In the genomic region with DNA sequence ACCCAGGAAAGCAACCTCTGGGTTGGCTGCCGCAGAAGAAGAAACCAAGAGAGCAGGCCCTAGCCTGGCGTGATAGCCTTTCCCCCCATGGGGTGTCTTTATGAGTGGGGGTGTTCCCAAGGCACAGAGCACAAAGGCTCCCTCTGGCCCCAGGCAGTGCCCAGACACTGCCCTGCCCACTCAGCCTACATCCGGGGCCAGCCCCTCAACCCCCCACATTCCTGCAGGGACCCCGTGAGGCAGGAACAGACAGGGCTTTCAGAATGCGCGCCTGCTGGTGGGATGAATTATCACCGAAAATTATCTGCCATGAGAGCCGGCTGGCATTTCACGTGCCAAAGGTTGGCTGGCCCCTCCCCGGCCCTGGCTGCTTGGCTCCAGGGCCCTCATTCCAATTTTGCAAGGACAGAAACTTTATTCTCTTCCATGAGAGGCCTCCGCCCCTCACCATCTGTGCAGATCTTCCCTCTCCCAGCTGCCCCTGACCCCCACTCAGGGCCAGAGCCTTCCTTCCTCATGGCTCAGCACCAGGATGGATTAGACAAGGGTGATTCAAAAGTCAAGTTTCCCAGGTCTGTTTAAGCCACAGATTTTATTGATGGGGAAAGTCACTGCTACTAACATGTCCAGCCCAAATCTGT, we compare ENCODE assay signal across 24 cellular contexts. TPM values are rescaled to one million over a fixed set of nuclear protein-coding genes. Genes with fewer than 3 reads are reported as not detected.
DNase-seq lines count a peak whose midpoint lies in the region; ATAC-seq and TF ChIP-seq lines count a peak whose summit lies in the region.
"Had no signal": no experiment of that assay in that cellular context is flagged by ENCODE, and none has a peak within 500 bp of the region (broad histone marks: within the 10 kb centered on the region; RNA-seq: fewer than 3 reads in every experiment).

No MANE protein-coding gene starts in this region.

- no peak overlapping the region for H2AFZ ChIP-seq in osteoblast (ENCODE audit: low read length)

- H3K4me1 ChIP-seq in SJCRH30, result peaks cover 46% of the 10 kb centered on the region
- peaks cover 9% of the 10 kb centered on the region for H3K4me1 ChIP-seq in osteoblast (ENCODE audit: insufficient read depth, low read length)
- H3K4me1 ChIP-seq: upper lobe of right lung had no signal

- H3K36me3 ChIP-seq in SJCRH30 (no peaks in the 10 kb centered on the region), osteoblast (ENCODE audit: insufficient read depth, low read length) (no peaks in the 10 kb centered on the region)
- H3K36me3 ChIP-seq: right lobe of liver, upper lobe of right lung had no signal

- peaks cover 3% of the 10 kb centered on the region for H3K9me3 Mint-ChIP-seq in mesothelial cell of epicardium
- H3K9me3 Mint-ChIP-seq: activated T-helper 1 cell treated with anti-CD3 and anti-CD28 coated beads, Interleukin-12 subunit alpha, Interleukin-12 subunit beta, Interleukin-2, Interleukin-4 antibody, amounts not matched to agents 30 ng/mL and 10 ng/mL and 1 ng/mL, durations not matched to agents 14 hours and 24 hours and 36 hours; dendritic cell treated with granulocyte-macrophage colony-stimulating factor and Interleukin-4, amounts not matched to agents 40 ng/mL and 50 ng/mL, for 4 days; stimulated activated naive CD8-positive, alpha-beta T cell treated with anti-CD3 and anti-CD28 coated beads, Interleukin-15, amount 100 ng/mL, for 72 hours had no signal

- H3K27me3 ChIP-seq in SJCRH30 (no peaks in the 10 kb centered on the region), osteoblast (ENCODE audit: insufficient read depth, low read length) (no peaks in the 10 kb centered on the region)
- H3K27me3 ChIP-seq: right lobe of liver, upper lobe of right lung had no signal

- H3K4me3 ChIP-seq in SJCRH30, result no peak overlapping the region
- H3K4me3 ChIP-seq in osteoblast (ENCODE audit: insufficient read depth, low read length), result no peak overlapping the region
- H3K4me3 ChIP-seq: mucosa of descending colon, right lobe of liver, upper lobe of right lung had no signal

- no peak overlapping the region for H3K4me2 ChIP-seq in osteoblast (ENCODE audit: insufficient read depth, low read length)

- DNase-seq in GM03348 (ENCODE audit: low spot score) (peak; percentile 3), SJCRH30 (peak; percentile 80 to 82), mesothelial cell of epicardium (ENCODE audit: low spot score in 2 of 2, unreplicated experiment in 2 of 2) (no peak), osteoblast (ENCODE audit: insufficient read length, low spot score, missing footprints) (no peak)
- DNase-seq: activated CD8-positive, alpha-beta memory T cell treated with anti-CD3 and anti-CD28 coated beads for 24 hours; C1 segment of cervical spinal cord; KBM-7; NCI-H2029 treated with DMSO at 0.1 percent for 48 hours; NCI-H510A; SIG-M5; stimulated activated CD4-positive, alpha-beta T cell treated with anti-CD3 and anti-CD28 coated beads, Interleukin-2, amount 100 ng/mL, for 24 hours; stimulated activated naive CD8-positive, alpha-beta T cell treated with anti-CD3 and anti-CD28 coated beads, Interleukin-15, amount 100 ng/mL, for 72 hours; upper lobe of right lung had no signal

- no peaks in the 10 kb centered on the region for H4K20me1 ChIP-seq in osteoblast (ENCODE audit: insufficient read depth, low read length)

- H3K9me3 ChIP-seq in SJCRH30 (replicated peaks) (no peaks in the 10 kb centered on the region), osteoblast (ENCODE audit: low read depth, low read length) (no peaks in the 10 kb centered on the region)
- H3K9me3 ChIP-seq: mucosa of descending colon, right lobe of liver, upper lobe of right lung had no signal

- H3K4me1 Mint-ChIP-seq in mesothelial cell of epicardium, result peaks cover 23% of the 10 kb centered on the region

- TF ChIP-seq CTCF in mesothelial cell of epicardium (IDR thresholded peaks at IDR 0.05; ENCODE audit: unreplicated experiment) (no peak), osteoblast (IDR thresholded peaks at IDR 0.05; ENCODE audit: extremely low read depth, low read depth, low read length) (no peak)

- H3K27ac Mint-ChIP-seq in mesothelial cell of epicardium, result peak overlapping the region; percentile 72
- H3K27ac Mint-ChIP-seq: activated T-helper 1 cell treated with anti-CD3 and anti-CD28 coated beads, Interleukin-12 subunit alpha, Interleukin-12 subunit beta, Interleukin-2, Interleukin-4 antibody, amounts not matched to agents 30 ng/mL and 10 ng/mL and 1 ng/mL, durations not matched to agents 14 hours and 24 hours and 36 hours; dendritic cell treated with granulocyte-macrophage colony-stimulating factor and Interleukin-4, amounts not matched to agents 40 ng/mL and 50 ng/mL, for 4 days; stimulated activated naive CD8-positive, alpha-beta T cell treated with anti-CD3 and anti-CD28 coated beads, Interleukin-15, amount 100 ng/mL, for 72 hours had no signal

- no peaks in the 10 kb centered on the region for H3K27me3 Mint-ChIP-seq in mesothelial cell of epicardium (ENCODE audit: low read depth)

- H3K79me2 ChIP-seq in osteoblast (ENCODE audit: insufficient read depth, low read length), result no peaks in the 10 kb centered on the region

- H3K4me3 Mint-ChIP-seq in mesothelial cell of epicardium, result no peak overlapping the region
- H3K4me3 Mint-ChIP-seq: activated T-helper 1 cell treated with anti-CD3 and anti-CD28 coated beads, Interleukin-12 subunit alpha, Interleukin-12 subunit beta, Interleukin-2, Interleukin-4 antibody, amounts not matched to agents 30 ng/mL and 10 ng/mL and 1 ng/mL, durations not matched to agents 14 hours and 24 hours and 36 hours; dendritic cell treated with granulocyte-macrophage colony-stimulating factor and Interleukin-4, amounts not matched to agents 40 ng/mL and 50 ng/mL, for 4 days; stimulated activated naive CD8-positive, alpha-beta T cell treated with anti-CD3 and anti-CD28 coated beads, Interleukin-15, amount 100 ng/mL, for 72 hours had no signal

- peak overlapping the region; percentile 66 for H3K27ac ChIP-seq in SJCRH30
- no peak overlapping the region for H3K27ac ChIP-seq in osteoblast (ENCODE audit: low read depth, low read length)
- H3K27ac ChIP-seq: epithelial cell of prostate, right lobe of liver, upper lobe of right lung had no signal

- H3K36me3 Mint-ChIP-seq in mesothelial cell of epicardium, result no peaks in the 10 kb centered on the region

- ATAC-seq in HG03175 (IDR thresholded peaks at IDR 0.05; ENCODE audit: unreplicated experiment), result no peak
- ATAC-seq in HG02623 (IDR thresholded peaks at IDR 0.05; ENCODE audit: unreplicated experiment), result no peak
- ATAC-seq: left lobe of liver; mucosa of descending colon; right lobe of liver; stimulated activated naive CD8-positive, alpha-beta T cell treated with anti-CD3 and anti-CD28 coated beads, Interleukin-15, amount 100 ng/mL, for 72 hours; upper lobe of right lung had no signal

RNA-seq across cellular contexts. Expression of a gene that starts 32.5 kb away (rescaled TPM):
- total RNA-seq in SJCRH30 (2014; rRNA removed; shearing (Covaris generic)), result not detected in 2 replicates
- total RNA-seq in mesothelial cell of epicardium, result not detected in 3 replicates
- total RNA-seq in osteoblast, result not detected in 2 replicates
- total RNA-seq: activated T-helper 1 cell treated with anti-CD3 and anti-CD28 coated beads, Interleukin-12 subunit alpha, Interleukin-12 subunit beta, Interleukin-2, Interleukin-4 antibody, amounts not matched to agents 30 ng/mL and 10 ng/mL and 1 ng/mL, durations not matched to agents 14 hours and 24 hours and 36 hours; left lobe of liver; mucosa of descending colon; OCI-LY7; osteocyte; right lobe of liver; T-helper 2 cell treated with Interferon-gamma antibody and Interleukin-4, amounts not matched to agents 100 ng/mL and 5 ng/mL, for 36 hours; upper lobe of right lung had no signal

RNA-seq across cellular contexts. Expression of a gene that starts 41.0 kb away (rescaled TPM):
- 3,495 and 5,082 TPM in 2 replicates for total RNA-seq in SJCRH30 (2014; rRNA removed; shearing (Covaris generic))
- total RNA-seq in mesothelial cell of epicardium, result 1,103 to 1,148 TPM (median 1,111 TPM) in 3 replicates
- 1,644 and 1,645 TPM in 2 replicates for total RNA-seq in osteoblast

RNA-seq across cellular contexts. Expression of a gene that starts 41.2 kb away (rescaled TPM):
- 54.0 and 58.5 TPM in 2 replicates for total RNA-seq in SJCRH30 (2014; rRNA removed; shearing (Covaris generic))
- 26.1 to 28.5 TPM (median 28.0 TPM) in 3 replicates for total RNA-seq in mesothelial cell of epicardium
- total RNA-seq in osteoblast, result 9.8 and 11.8 TPM in 2 replicates

RNA-seq across cellular contexts. Expression of a gene that starts 43.8 kb away (rescaled TPM):
- total RNA-seq in SJCRH30 (2014; rRNA removed; shearing (Covaris generic)), result 11.8 and 13.4 TPM in 2 replicates
- total RNA-seq in mesothelial cell of epicardium, result 36.1 to 37.4 TPM (median 37.1 TPM) in 3 replicates
- total RNA-seq in osteoblast, result 27.1 and 29.7 TPM in 2 replicates
- total RNA-seq: activated T-helper 1 cell treated with anti-CD3 and anti-CD28 coated beads, Interleukin-12 subunit alpha, Interleukin-12 subunit beta, Interleukin-2, Interleukin-4 antibody, amounts not matched to agents 30 ng/mL and 10 ng/mL and 1 ng/mL, durations not matched to agents 14 hours and 24 hours and 36 hours; T-helper 2 cell treated with Interferon-gamma antibody and Interleukin-4, amounts not matched to agents 100 ng/mL and 5 ng/mL, for 36 hours had no signal

RNA-seq across cellular contexts. Expression of a gene that starts 49.6 kb away (rescaled TPM):
- total RNA-seq in SJCRH30 (2014; rRNA removed; shearing (Covaris generic)), result 5.1 and 6.0 TPM in 2 replicates
- total RNA-seq in mesothelial cell of epicardium (5.2 to 6.2 TPM (median 5.9 TPM) in 3 replicates), osteoblast (0.36 and 0.88 TPM in 2 replicates)

Comparison
In these comparisons a context has a peak if more than half of its experiments do, and no peak if none do; other contexts are left out.
1. DNase-seq: peak in GM03348 (single experiment) and SJCRH30 (2 of 2); none in mesothelial cell of epicardium (0 of 2) and osteoblast (single experiment).